Comparison of ENCODE assay signal across 8 cellular contexts in genomic region chr3:97719156-97719821, GRCh38. TPM values are rescaled to one million over a fixed set of nuclear protein-coding genes. Genes with fewer than 3 reads are reported as not detected.
A peak's percentile ranks its signal among the peaks of the same experiment; 100 is the strongest.
DNase-seq lines count a peak whose midpoint lies in the region; ATAC-seq lines count a peak whose summit lies in the region.

No MANE protein-coding gene starts in this region.

- peak; percentile 39 to 71 (median 43) for DNase-seq in CD8-positive, alpha-beta memory T cell
- DNase-seq in NCI-H69 (lab: John Stamatoyannopoulos, UW) = peak; percentile 84
- peak; percentile 20 to 46 for DNase-seq in activated CD4-positive, alpha-beta T cell treated with anti-CD3 and anti-CD28 coated beads, Interleukin-2, amount 50 U/mL, for 24 hours (ENCODE audit: low read depth in 1 of 2, low spot score in 1 of 2)
- peak; percentile 44 to 65 for DNase-seq in dermis microvascular lymphatic vessel endothelial cell (ENCODE audit: low read depth in 2 of 2)
- peak; percentile 30 to 46 for DNase-seq in memory B cell (ENCODE audit: low spot score in 2 of 2)
- DNase-seq in stimulated activated CD8-positive, alpha-beta memory T cell treated with anti-CD3 and anti-CD28 coated beads, Interleukin-15, amount 100 ng/mL, for 4 hours (ENCODE audit: low read depth in 2 of 2) = peak; percentile 6 to 19

- H3K4me1 Mint-ChIP-seq in CD8-positive, alpha-beta memory T cell = no peaks in the 10 kb centered on the region
- H3K4me1 Mint-ChIP-seq in memory B cell = no peaks in the 10 kb centered on the region

- no peaks in the 10 kb centered on the region for H3K9me3 Mint-ChIP-seq in CD8-positive, alpha-beta memory T cell
- no peaks in the 10 kb centered on the region for H3K9me3 Mint-ChIP-seq in memory B cell

- H3K27me3 Mint-ChIP-seq in CD8-positive, alpha-beta memory T cell = peaks cover 0 to 7% of the 10 kb centered on the region in 2 donors
- H3K27me3 Mint-ChIP-seq in memory B cell = no peaks in the 10 kb centered on the region

- no peak overlapping the region for H3K27ac ChIP-seq in CD8-positive, alpha-beta memory T cell (ENCODE audit: low read depth, low read length)

- ATAC-seq in GM19438 (IDR thresholded peaks at IDR 0.05; ENCODE audit: low read depth, unreplicated experiment) (peak; percentile 81), HG03469 (IDR thresholded peaks at IDR 0.05; ENCODE audit: unreplicated experiment) (peak; percentile 89), memory B cell (ENCODE audit: low read depth) (peak; percentile 86)

- H3K36me3 ChIP-seq in CD8-positive, alpha-beta memory T cell (ENCODE audit: insufficient read depth, low read length) = no peaks in the 10 kb centered on the region

- H3K4me3 ChIP-seq in CD8-positive, alpha-beta memory T cell (ENCODE audit: low read length) = no peak overlapping the region

- H3K27ac Mint-ChIP-seq in CD8-positive, alpha-beta memory T cell = no peak overlapping the region
- no peak overlapping the region for H3K27ac Mint-ChIP-seq in memory B cell

- CTCF ChIA-PET in CD8-positive, alpha-beta memory T cell (lab: Charles Lee) = interaction anchor here (0.9 to 2.0 kb wide), 7 partner anchors 8 to 272 kb away, joined by 3 to 10 read pairs (median 4); no protein-coding TSS in a partner anchor

- POLR2A ChIA-PET in CD8-positive, alpha-beta memory T cell (lab: Charles Lee) = no interaction called here

- H3K4me3 Mint-ChIP-seq in CD8-positive, alpha-beta memory T cell = peak overlapping the region in 6 of 7 donors; percentile 12 to 67 (median 34)
- peak overlapping the region; percentile 11 for H3K4me3 Mint-ChIP-seq in memory B cell

- H3K36me3 Mint-ChIP-seq in CD8-positive, alpha-beta memory T cell = no peaks in the 10 kb centered on the region
- H3K36me3 Mint-ChIP-seq in memory B cell = no peaks in the 10 kb centered on the region

- no peaks in the 10 kb centered on the region for H3K27me3 ChIP-seq in CD8-positive, alpha-beta memory T cell (ENCODE audit: insufficient read depth, low read length, poor library complexity, severe bottlenecking)

- H3K9me3 ChIP-seq in CD8-positive, alpha-beta memory T cell (ENCODE audit: low read length) = no peaks in the 10 kb centered on the region

- no peaks in the 10 kb centered on the region for H3K4me1 ChIP-seq in CD8-positive, alpha-beta memory T cell (ENCODE audit: insufficient read depth, low read length)

RNA-seq across cellular contexts. Expression of gene ARL6, which starts 45.3 kb away (rescaled TPM):
- 10 to 100 TPM in 1 of 2 experiments, 1 to 10 TPM in 1; 9.8 to 10.2 TPM for total RNA-seq in CD8-positive, alpha-beta memory T cell
- polyA plus RNA-seq in CD8-positive, alpha-beta memory T cell = 3.5 TPM
- 3.8 and 4.5 TPM in 2 replicates for total RNA-seq in dermis microvascular lymphatic vessel endothelial cell

Comparison
In these comparisons a context has a peak if more than half of its experiments do, and no peak if none do; other contexts are left out.
1. DNase-seq: peak in every context shown above with its lines; median percentile 84 in NCI-H69; 54 in dermis microvascular lymphatic vessel endothelial cell; 43 in CD8-positive, alpha-beta memory T cell; 38 in memory B cell; 33 in activated CD4-positive, alpha-beta T cell treated with anti-CD3 and anti-CD28 coated beads, Interleukin-2, amount 50 U/mL, for 24 hours; 12 in stimulated activated CD8-positive, alpha-beta memory T cell treated with anti-CD3 and anti-CD28 coated beads, Interleukin-15, amount 100 ng/mL, for 4 hours.